In the genomic region with DNA sequence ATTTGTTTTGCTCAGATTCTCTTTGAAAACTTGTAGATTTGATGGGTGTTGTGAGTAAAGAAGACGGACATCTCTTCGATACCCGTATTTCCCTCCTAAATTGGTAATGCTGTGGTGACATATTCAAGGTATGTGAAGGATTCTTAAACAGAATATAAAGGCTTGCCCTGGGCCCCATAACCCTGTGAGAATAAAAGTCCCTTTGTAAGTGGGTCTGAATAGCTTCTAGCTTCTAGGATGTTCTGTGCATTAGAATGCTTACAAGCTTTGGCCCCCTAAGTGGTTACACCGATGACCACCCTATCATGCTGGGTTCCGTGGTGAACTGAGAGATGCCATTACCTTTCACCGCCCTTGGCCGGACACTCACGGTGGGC, we compare ENCODE assay signal across 8 cellular contexts. TPM values are rescaled to one million over a fixed set of nuclear protein-coding genes. Genes with fewer than 3 reads are reported as not detected.
DNase-seq lines count a peak whose midpoint lies in the region; ATAC-seq and TF ChIP-seq lines count a peak whose summit lies in the region.

No MANE protein-coding gene starts in this region.

- no peak for TF ChIP-seq EP300 in neural cell (conservative IDR thresholded peaks at IDR 0.05; ENCODE audit: poor library complexity, severe bottlenecking)

- peak overlapping the region; percentile 93 for H3K4me3 Mint-ChIP-seq in Calu3 (ENCODE audit: low read depth, unreplicated experiment)

- H3K4me1 Mint-ChIP-seq in Calu3 (ENCODE audit: low read depth, unreplicated experiment) = no peaks in the 10 kb centered on the region

- H3K9me3 ChIP-seq in neural cell (ENCODE audit: low read length) = no peaks in the 10 kb centered on the region

- H3K79me2 ChIP-seq in neural cell (replicated peaks; ENCODE audit: insufficient read depth, low read length) = peaks cover 39% of the 10 kb centered on the region

- no peak for TF ChIP-seq RAD21 in neural cell (conservative IDR thresholded peaks at IDR 0.05)

- peak overlapping the region in 57 of 59 donors; percentile 24 to 95 (median 85) for H3K27ac ChIP-seq in dorsolateral prefrontal cortex
- peak overlapping the region; percentile 91 for H3K27ac ChIP-seq in neural cell (ENCODE audit: low read length)

- H3K4me3 ChIP-seq in LNCaP clone FGC (ENCODE audit: low read depth, low read length) (peak overlapping the region; percentile 63), dorsolateral prefrontal cortex (peak overlapping the region; percentile 54 to 96 (median 82)), neural cell (ENCODE audit: low read length) (peak overlapping the region; percentile 94)

- peak overlapping the region; percentile 81 for H3K4me2 ChIP-seq in neural cell (ENCODE audit: low read length)

- H3K9me3 Mint-ChIP-seq in Calu3 (ENCODE audit: low read depth, unreplicated experiment) = no peaks in the 10 kb centered on the region

- H3K27ac Mint-ChIP-seq in Calu3 (ENCODE audit: unreplicated experiment) = peak overlapping the region; percentile 64

- TF ChIP-seq CTCF in Calu3 (IDR thresholded peaks at IDR 0.05; ENCODE audit: unreplicated experiment) = no peak
- TF ChIP-seq CTCF in LNCaP clone FGC (IDR thresholded peaks at IDR 0.05; ENCODE audit: control insufficient read depth, extremely low read depth, insufficient read depth) = no peak
- TF ChIP-seq CTCF in dorsolateral prefrontal cortex (IDR thresholded peaks at IDR 0.05 in 54 of 56, conservative IDR thresholded peaks at IDR 0.05 in 2 of 56; ENCODE audit: low read depth in 1 of 56, partially characterized antibody in 56 of 56) = no peak
- no peak for TF ChIP-seq CTCF in neural cell (IDR thresholded peaks at IDR 0.05; ENCODE audit: poor library complexity, severe bottlenecking)

- CTCF ChIA-PET in Calu3 (lab: Charles Lee) = interaction anchor here (0.6 to 1.2 kb wide), 2 partner anchors 65 to 109 kb away, joined by 4 to 5 read pairs; no protein-coding TSS in a partner anchor

- peak overlapping the region; percentile 97 for H2AFZ ChIP-seq in neural cell (ENCODE audit: low read depth, low read length)

- intact Hi-C loops in Calu3 (cut with micrococcal nuclease; ENCODE audit: unreplicated experiment) (no loop called here), dorsolateral prefrontal cortex (cut with DNase I) (loop anchor here (5.0 kb wide), 2 partner anchors 64 to 91 kb away; a partner anchor contains a TSS)

- BruUV-seq in Calu3 (replicated peaks; lab: Mats Ljungman, UMichigan) = TSS peak; percentile 72

- peaks cover 8% of the 10 kb centered on the region for H3K36me3 ChIP-seq in neural cell (ENCODE audit: insufficient read depth, low read length)

- no peaks in the 10 kb centered on the region for H4K20me1 ChIP-seq in neural cell (ENCODE audit: insufficient read depth)

- H3K27me3 ChIP-seq in dorsolateral prefrontal cortex (no peaks in the 10 kb centered on the region), neural cell (ENCODE audit: insufficient read depth, low read depth, low read length) (no peaks in the 10 kb centered on the region)

- peaks cover 21% of the 10 kb centered on the region for H3K36me3 Mint-ChIP-seq in Calu3 (ENCODE audit: insufficient read depth, unreplicated experiment)

- no peaks in the 10 kb centered on the region for H3F3A ChIP-seq in neural cell (ENCODE audit: insufficient read depth, low read length, poor library complexity, severe bottlenecking)

- no peaks in the 10 kb centered on the region for H3K27me3 Mint-ChIP-seq in Calu3 (ENCODE audit: unreplicated experiment)

- ATAC-seq in HG02623 (IDR thresholded peaks at IDR 0.05; ENCODE audit: unreplicated experiment) (no peak), HG02642 (IDR thresholded peaks at IDR 0.05; ENCODE audit: poor library complexity, unreplicated experiment) (no peak), GM21360 (IDR thresholded peaks at IDR 0.05; ENCODE audit: unreplicated experiment) (no peak), HG03460 (IDR thresholded peaks at IDR 0.05; ENCODE audit: unreplicated experiment) (no peak)

- no peaks in the 10 kb centered on the region for H3K9me2 ChIP-seq in neural cell (ENCODE audit: insufficient read depth, low read length)

- H3K9ac ChIP-seq in neural cell (ENCODE audit: low read length) = peak overlapping the region; percentile 92

- DNase-seq in Calu3 (no peak), LNCaP clone FGC (ENCODE audit: low read depth) (no peak), dorsolateral prefrontal cortex (no peak)

TF ChIP-seq in neural cell, 6 proteins besides CTCF, POLR2A, EP300 and RAD21:
- TF ChIP-seq, protein P1, sequence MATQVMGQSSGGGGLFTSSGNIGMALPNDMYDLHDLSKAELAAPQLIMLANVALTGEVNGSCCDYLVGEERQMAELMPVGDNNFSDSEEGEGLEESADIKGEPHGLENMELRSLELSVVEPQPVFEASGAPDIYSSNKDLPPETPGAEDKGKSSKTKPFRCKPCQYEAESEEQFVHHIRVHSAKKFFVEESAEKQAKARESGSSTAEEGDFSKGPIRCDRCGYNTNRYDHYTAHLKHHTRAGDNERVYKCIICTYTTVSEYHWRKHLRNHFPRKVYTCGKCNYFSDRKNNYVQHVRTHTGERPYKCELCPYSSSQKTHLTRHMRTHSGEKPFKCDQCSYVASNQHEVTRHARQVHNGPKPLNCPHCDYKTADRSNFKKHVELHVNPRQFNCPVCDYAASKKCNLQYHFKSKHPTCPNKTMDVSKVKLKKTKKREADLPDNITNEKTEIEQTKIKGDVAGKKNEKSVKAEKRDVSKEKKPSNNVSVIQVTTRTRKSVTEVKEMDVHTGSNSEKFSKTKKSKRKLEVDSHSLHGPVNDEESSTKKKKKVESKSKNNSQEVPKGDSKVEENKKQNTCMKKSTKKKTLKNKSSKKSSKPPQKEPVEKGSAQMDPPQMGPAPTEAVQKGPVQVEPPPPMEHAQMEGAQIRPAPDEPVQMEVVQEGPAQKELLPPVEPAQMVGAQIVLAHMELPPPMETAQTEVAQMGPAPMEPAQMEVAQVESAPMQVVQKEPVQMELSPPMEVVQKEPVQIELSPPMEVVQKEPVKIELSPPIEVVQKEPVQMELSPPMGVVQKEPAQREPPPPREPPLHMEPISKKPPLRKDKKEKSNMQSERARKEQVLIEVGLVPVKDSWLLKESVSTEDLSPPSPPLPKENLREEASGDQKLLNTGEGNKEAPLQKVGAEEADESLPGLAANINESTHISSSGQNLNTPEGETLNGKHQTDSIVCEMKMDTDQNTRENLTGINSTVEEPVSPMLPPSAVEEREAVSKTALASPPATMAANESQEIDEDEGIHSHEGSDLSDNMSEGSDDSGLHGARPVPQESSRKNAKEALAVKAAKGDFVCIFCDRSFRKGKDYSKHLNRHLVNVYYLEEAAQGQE (IDR thresholded peaks at IDR 0.05; ENCODE audit: borderline replicate concordance) = no peak
- TF ChIP-seq EZH2 (IDR thresholded peaks at IDR 0.05; ENCODE audit: borderline replicate concordance, insufficient read depth, low read length, poor library complexity, severe bottlenecking) (no peak), MXI1 (conservative IDR thresholded peaks at IDR 0.05; ENCODE audit: poor library complexity, severe bottlenecking) (no peak), POLR2AphosphoS5 (IDR thresholded peaks at IDR 0.05) (no peak), SMC3 (conservative IDR thresholded peaks at IDR 0.05; ENCODE audit: poor library complexity) (no peak), TAF1 (IDR thresholded peaks at IDR 0.05; ENCODE audit: low read depth) (no peak)

RNA-seq across cellular contexts. Expression of a gene that starts 0.6 kb away (rescaled TPM):
- total RNA-seq in Calu3 (2022) (13.3 and 13.4 TPM in 2 replicates), dorsolateral prefrontal cortex (10 to 100 TPM; 19.6 to 55.0 (median 32.2) TPM)
- 24.1 and 32.9 TPM in 2 replicates for polyA plus RNA-seq in neural cell
- polyA minus RNA-seq in neural cell = 47.5 and 61.1 TPM in 2 replicates
